ENCODE assay signal across 16 cellular contexts in the genomic region with DNA sequence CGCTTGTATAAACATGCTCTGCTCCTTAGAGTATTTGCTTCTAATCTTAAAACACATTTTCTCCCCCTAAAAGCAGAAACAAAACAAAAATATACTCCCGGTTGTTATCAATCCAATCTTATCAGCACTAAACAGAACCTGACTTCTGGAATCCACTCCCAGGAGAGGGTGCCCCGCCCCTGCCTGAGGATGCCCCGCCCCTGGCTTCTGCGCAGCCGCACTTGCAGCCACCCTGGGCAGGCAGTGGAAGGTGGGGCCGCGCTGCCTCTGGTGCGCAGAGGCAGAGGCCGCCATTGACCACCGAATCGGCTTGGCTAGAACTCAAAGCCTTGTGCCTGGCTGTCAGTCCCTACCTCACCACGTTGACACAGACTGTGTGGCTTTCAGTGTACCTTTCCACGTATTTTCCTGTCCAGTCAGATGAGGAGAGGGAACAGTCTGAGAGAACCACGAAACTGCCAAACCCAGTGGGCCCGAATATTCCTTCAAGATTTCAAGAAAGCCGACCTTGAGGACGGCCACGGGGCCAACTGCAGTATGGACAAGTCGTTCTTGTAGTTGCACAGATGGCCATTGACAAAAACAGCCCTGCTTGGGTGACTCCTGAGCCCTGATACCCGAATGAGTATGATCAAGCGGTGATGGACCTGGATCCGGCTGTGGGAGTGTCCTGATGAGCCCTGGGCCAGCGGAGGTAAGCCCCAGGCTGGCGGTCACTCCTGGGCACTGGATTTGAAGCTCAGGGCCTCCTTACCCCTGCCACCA. TPM values are rescaled to one million over a fixed set of nuclear protein-coding genes. Genes with fewer than 3 reads are reported as not detected.
DNase-seq lines count a peak whose midpoint lies in the region; ATAC-seq and TF ChIP-seq lines count a peak whose summit lies in the region.
"Had no signal": no experiment of that assay in that cellular context is flagged by ENCODE, and none has a peak within 500 bp of the region (broad histone marks: within the 10 kb centered on the region; RNA-seq: fewer than 3 reads in every experiment).

No MANE protein-coding gene starts in this region.

- no peaks in the 10 kb centered on the region for H3K4me1 ChIP-seq in ovary (ENCODE audit: insufficient read depth)
- no peaks in the 10 kb centered on the region for H3K4me1 ChIP-seq in psoas muscle
- H3K4me1 ChIP-seq: tibial artery had no signal

- no peaks in the 10 kb centered on the region for H3K36me3 Mint-ChIP-seq in activated naive CD8-positive, alpha-beta T cell treated with anti-CD3 and anti-CD28 coated beads for 36 hours

- no peaks in the 10 kb centered on the region for H3K9me3 ChIP-seq in ovary
- no peaks in the 10 kb centered on the region for H3K9me3 ChIP-seq in psoas muscle
- H3K9me3 ChIP-seq: tibial artery had no signal

- H3K27me3 ChIP-seq in ovary (no peaks in the 10 kb centered on the region), psoas muscle (ENCODE audit: insufficient read depth in 3 of 3, low read length in 2 of 3) (no peaks in the 10 kb centered on the region)
- H3K27me3 ChIP-seq: tibial artery had no signal

- DNase-seq in NCI-H146 (lab: John Stamatoyannopoulos, UW) (peak; percentile 8), NCI-H146 treated with DMSO at 0.1 percent for 48 hours (lab: John Stamatoyannopoulos, UW; ENCODE audit: unreplicated experiment) (no peak), NCI-H2029 treated with DMSO at 0.1 percent for 48 hours (lab: John Stamatoyannopoulos, UW) (peak; percentile 13), erythroblast (lab: John Stamatoyannopoulos, UW) (peak; percentile 14 to 28), ovary (peak in 3 of 5 donors; percentile 11 to 42 (median 20)), psoas muscle (no peak), NCI-H345 treated with DMSO at 0.1 percent for 48 hours (lab: John Stamatoyannopoulos, UW; ENCODE audit: unreplicated experiment) (no peak)
- no peak for DNase-seq in activated naive CD8-positive, alpha-beta T cell treated with anti-CD3 and anti-CD28 coated beads for 36 hours
- DNase-seq: 8988T; activated CD8-positive, alpha-beta T cell treated with anti-CD3 and anti-CD28 coated beads for 36 hours; mesenchymal stem cell; NCI-H510A; stimulated activated CD4-positive, alpha-beta T cell treated with anti-CD3 and anti-CD28 coated beads, Interleukin-4, amount 100 ng/mL, for 4 hours; tibial artery had no signal

- intact Hi-C loops in ovary (cut with DNase I): no loop called here
- intact Hi-C loops in psoas muscle (cut with DNase I): no loop called here

- no peak overlapping the region for H3K4me3 Mint-ChIP-seq in activated naive CD8-positive, alpha-beta T cell treated with anti-CD3 and anti-CD28 coated beads for 36 hours
- H3K4me3 Mint-ChIP-seq: activated CD8-positive, alpha-beta T cell treated with anti-CD3 and anti-CD28 coated beads for 36 hours had no signal

- H3K9me3 Mint-ChIP-seq in activated naive CD8-positive, alpha-beta T cell treated with anti-CD3 and anti-CD28 coated beads for 36 hours: no peaks in the 10 kb centered on the region
- H3K9me3 Mint-ChIP-seq: activated CD8-positive, alpha-beta T cell treated with anti-CD3 and anti-CD28 coated beads for 36 hours had no signal

- TF ChIP-seq POLR2A in erythroblast (IDR thresholded peaks at IDR 0.05; ENCODE audit: low read length): no peak
- no peak for TF ChIP-seq POLR2A in ovary (IDR thresholded peaks at IDR 0.05)

- WGBS in ovary, 3 donors: 78 to 84% (median 82%) methylated on average over 25 of the region's 25 CpGs
- WGBS in psoas muscle, 3 donors: 92 to 93% (median 93%) methylated on average over 25 of the region's 25 CpGs

- H3K36me3 ChIP-seq in ovary: no peaks in the 10 kb centered on the region
- no peaks in the 10 kb centered on the region for H3K36me3 ChIP-seq in psoas muscle (ENCODE audit: insufficient read depth in 1 of 2, low read depth in 1 of 2)
- H3K36me3 ChIP-seq: tibial artery had no signal

- H3K27ac ChIP-seq in ovary (no peak overlapping the region), psoas muscle (no peak overlapping the region)
- H3K27ac ChIP-seq: C4-2B, tibial artery had no signal

- no peaks in the 10 kb centered on the region for H3K27me3 Mint-ChIP-seq in activated naive CD8-positive, alpha-beta T cell treated with anti-CD3 and anti-CD28 coated beads for 36 hours
- H3K27me3 Mint-ChIP-seq: activated CD8-positive, alpha-beta T cell treated with anti-CD3 and anti-CD28 coated beads for 36 hours had no signal

- H3K27ac Mint-ChIP-seq in activated naive CD8-positive, alpha-beta T cell treated with anti-CD3 and anti-CD28 coated beads for 36 hours: no peak overlapping the region
- H3K27ac Mint-ChIP-seq: activated CD8-positive, alpha-beta T cell treated with anti-CD3 and anti-CD28 coated beads for 36 hours had no signal

- ATAC-seq in psoas muscle: no peak
- ATAC-seq: activated CD8-positive, alpha-beta T cell treated with anti-CD3 and anti-CD28 coated beads for 36 hours; HepG2 had no signal

- no peaks in the 10 kb centered on the region for H3K4me1 Mint-ChIP-seq in activated naive CD8-positive, alpha-beta T cell treated with anti-CD3 and anti-CD28 coated beads for 36 hours

- no peak for TF ChIP-seq CTCF in ovary (IDR thresholded peaks at IDR 0.05)
- no peak for TF ChIP-seq CTCF in psoas muscle (IDR thresholded peaks at IDR 0.05)

- no peak for TF ChIP-seq EP300 in ovary (IDR thresholded peaks at IDR 0.05)

- H3K4me3 ChIP-seq in ovary (no peak overlapping the region), psoas muscle (no peak overlapping the region)
- H3K4me3 ChIP-seq: tibial artery had no signal

RNA-seq across cellular contexts. Expression of gene ARHGAP28, which starts 46.2 kb away (rescaled TPM):
- total RNA-seq in ovary (10 to 100 TPM; 15.7 to 28.7 (median 19.2) TPM), psoas muscle (1 to 10 TPM; 2.1 to 8.8 (median 6.4) TPM)
- polyA plus RNA-seq in ovary (10 to 100 TPM in 1 of 2 donors, 1 to 10 TPM in 1; 5.9 to 10.9 TPM), psoas muscle (1 to 10 TPM in 1 of 3 donors, under 1 TPM in 2; 0.65 to 3.0 (median 0.79) TPM)
- not detected for total RNA-seq in activated naive CD8-positive, alpha-beta T cell treated with anti-CD3 and anti-CD28 coated beads for 36 hours
- total RNA-seq: activated CD8-positive, alpha-beta T cell treated with anti-CD3 and anti-CD28 coated beads for 36 hours; HepG2 had no signal
- polyA plus RNA-seq: HepG2 had no signal

Comparison
In these comparisons a context has a peak if more than half of its experiments do, and no peak if none do; other contexts are left out.
1. DNase-seq: peak in NCI-H146 (single experiment), NCI-H2029 treated with DMSO at 0.1 percent for 48 hours (single experiment), erythroblast (2 of 2) and ovary (3 of 5); none in NCI-H146 treated with DMSO at 0.1 percent for 48 hours (single experiment), psoas muscle (0 of 2), NCI-H345 treated with DMSO at 0.1 percent for 48 hours (single experiment) and activated naive CD8-positive, alpha-beta T cell treated with anti-CD3 and anti-CD28 coated beads for 36 hours (single experiment).